10 cellular contexts compared by ENCODE assay signal in genomic region chr12:102950107-102950949, GRCh38. TPM values are rescaled to one million over a fixed set of nuclear protein-coding genes. Genes with fewer than 3 reads are reported as not detected.
A peak's percentile ranks its signal among the peaks of the same experiment; 100 is the strongest.
DNase-seq lines count a peak whose midpoint lies in the region; ATAC-seq, FAIRE-seq and TF ChIP-seq lines count a peak whose summit lies in the region.
"Had no signal": no experiment of that assay in that cellular context is flagged by ENCODE, and none has a peak within 500 bp of the region (broad histone marks: within the 10 kb centered on the region; RNA-seq: fewer than 3 reads in every experiment).

No MANE protein-coding gene starts in this region.

- H3K27me3 Mint-ChIP-seq in IgD-negative memory B cell = peaks cover 52% of the 10 kb centered on the region
- peaks cover 94% of the 10 kb centered on the region for H3K27me3 Mint-ChIP-seq in astrocyte (ENCODE audit: low read depth, unreplicated experiment)
- H3K27me3 Mint-ChIP-seq in memory B cell = peaks cover 34% of the 10 kb centered on the region

- no peak for TF ChIP-seq CTCF in astrocyte (IDR thresholded peaks at IDR 0.05; ENCODE audit: insufficient read depth, low read depth, low read length)

- H3K79me2 ChIP-seq in astrocyte (ENCODE audit: insufficient read depth, low read length) = no peaks in the 10 kb centered on the region

- H3K4me3 Mint-ChIP-seq in IgD-negative memory B cell (peak overlapping the region in 3 of 4 donors; percentile 34 to 89 (median 85)), astrocyte (ENCODE audit: unreplicated experiment) (no peak overlapping the region), memory B cell (peak overlapping the region; percentile 65)

- DNase-seq in Daoy (ENCODE audit: low read depth) = peak; percentile 34
- DNase-seq in astrocyte (ENCODE audit: low read depth) = no peak
- DNase-seq in memory B cell (ENCODE audit: low spot score in 2 of 2) = no peak
- DNase-seq in cerebellum (ENCODE audit: low spot score) = no peak
- no peak for DNase-seq in SIG-M5 (lab: John Stamatoyannopoulos, UW)
- DNase-seq in cerebellar nuclear complex (lab: John Stamatoyannopoulos, UW) = no peak

- no peaks in the 10 kb centered on the region for H3K9me3 ChIP-seq in astrocyte (ENCODE audit: insufficient read depth, low read depth, low read length)
- H3K9me3 ChIP-seq: gastroesophageal sphincter had no signal

- H3K27ac ChIP-seq in astrocyte (ENCODE audit: low read depth, low read length) = no peak overlapping the region
- H3K27ac ChIP-seq: gastroesophageal sphincter had no signal

- FAIRE-seq in astrocyte (lab: Jason Lieb, UNC) = no peak

- H3K36me3 Mint-ChIP-seq in IgD-negative memory B cell (peaks cover 1% of the 10 kb centered on the region), astrocyte (ENCODE audit: low read depth, unreplicated experiment) (peaks cover 3% of the 10 kb centered on the region), memory B cell (no peaks in the 10 kb centered on the region)

- no peaks in the 10 kb centered on the region for H3K4me1 ChIP-seq in astrocyte (ENCODE audit: insufficient read depth, low read length)

- H3K9me3 Mint-ChIP-seq in IgD-negative memory B cell = no peaks in the 10 kb centered on the region
- H3K9me3 Mint-ChIP-seq in astrocyte (ENCODE audit: unreplicated experiment) = no peaks in the 10 kb centered on the region
- H3K9me3 Mint-ChIP-seq in memory B cell = no peaks in the 10 kb centered on the region

- no peak overlapping the region for H3K9ac ChIP-seq in astrocyte (ENCODE audit: low read length)

- H4K20me1 ChIP-seq in astrocyte (ENCODE audit: insufficient read depth, low read length) = no peaks in the 10 kb centered on the region

- H3K4me3 ChIP-seq in astrocyte (ENCODE audit: insufficient read depth, low read depth, low read length) = no peak overlapping the region
- H3K4me3 ChIP-seq: gastroesophageal sphincter had no signal

- no peak overlapping the region for H3K4me2 ChIP-seq in astrocyte (ENCODE audit: low read length)

- no peak overlapping the region for H3K27ac Mint-ChIP-seq in IgD-negative memory B cell
- H3K27ac Mint-ChIP-seq in astrocyte (ENCODE audit: unreplicated experiment) = no peak overlapping the region
- peak overlapping the region; percentile 4 for H3K27ac Mint-ChIP-seq in memory B cell

- H3K4me1 Mint-ChIP-seq in IgD-negative memory B cell = peaks cover 3 to 9% (median 4%) of the 10 kb centered on the region in 3 donors
- H3K4me1 Mint-ChIP-seq in astrocyte (ENCODE audit: low read depth, unreplicated experiment) = peaks cover 2% of the 10 kb centered on the region
- peaks cover 8% of the 10 kb centered on the region for H3K4me1 Mint-ChIP-seq in memory B cell

- ATAC-seq in memory B cell (ENCODE audit: low read depth) = peak; percentile 59
- ATAC-seq in GM21825 (IDR thresholded peaks at IDR 0.05; ENCODE audit: unreplicated experiment) = no peak
- ATAC-seq: gastroesophageal sphincter had no signal

- H3K36me3 ChIP-seq in astrocyte (ENCODE audit: insufficient read depth, low read length) = no peaks in the 10 kb centered on the region
- H3K36me3 ChIP-seq: gastroesophageal sphincter had no signal

- H2AFZ ChIP-seq in astrocyte (ENCODE audit: low read depth, low read length) = peak overlapping the region; percentile 10

- H3K27me3 ChIP-seq in astrocyte (ENCODE audit: insufficient read depth, low read length) = peaks cover 49% of the 10 kb centered on the region

RNA-seq across cellular contexts. Expression of gene ASCL1, which starts 7.1 kb away (rescaled TPM):
- total RNA-seq in Daoy (2014; rRNA removed; shearing (Covaris generic)) = 0.06 TPM in 1 of 2 replicates, not detected in the other
- not detected for polyA plus RNA-seq in IgD-negative memory B cell
- total RNA-seq in astrocyte (not detected in 2 replicates), cerebellum (14.0 TPM)
- total RNA-seq: T-helper 1 cell treated with Interleukin-12 subunit alpha and Interleukin-12 subunit beta and Interleukin-4 antibody, amounts not matched to agents 30 ng/mL and 1 ng/mL, for 36 hours had no signal

RNA-seq across cellular contexts. Expression of gene PAH, which starts 33.3 kb away (rescaled TPM):
- total RNA-seq in Daoy (2014; rRNA removed; shearing (Covaris generic)) = not detected in 2 replicates
- not detected for polyA plus RNA-seq in IgD-negative memory B cell
- not detected in 2 replicates for total RNA-seq in astrocyte
- total RNA-seq in cerebellum = 1.2 TPM
- total RNA-seq: T-helper 1 cell treated with Interleukin-12 subunit alpha and Interleukin-12 subunit beta and Interleukin-4 antibody, amounts not matched to agents 30 ng/mL and 1 ng/mL, for 36 hours had no signal

Comparison
In these comparisons a context has a peak if more than half of its experiments do, and no peak if none do; other contexts are left out.
1. RNA of gene ASCL1, which starts 7.1 kb away (total RNA-seq): 14.0 TPM in cerebellum (single experiment); 0.06 TPM in Daoy and not detected in astrocyte; every median in the first group is over 10 times any median in the second.